1 cellular context compared by ENCODE assay signal in the genomic region with DNA sequence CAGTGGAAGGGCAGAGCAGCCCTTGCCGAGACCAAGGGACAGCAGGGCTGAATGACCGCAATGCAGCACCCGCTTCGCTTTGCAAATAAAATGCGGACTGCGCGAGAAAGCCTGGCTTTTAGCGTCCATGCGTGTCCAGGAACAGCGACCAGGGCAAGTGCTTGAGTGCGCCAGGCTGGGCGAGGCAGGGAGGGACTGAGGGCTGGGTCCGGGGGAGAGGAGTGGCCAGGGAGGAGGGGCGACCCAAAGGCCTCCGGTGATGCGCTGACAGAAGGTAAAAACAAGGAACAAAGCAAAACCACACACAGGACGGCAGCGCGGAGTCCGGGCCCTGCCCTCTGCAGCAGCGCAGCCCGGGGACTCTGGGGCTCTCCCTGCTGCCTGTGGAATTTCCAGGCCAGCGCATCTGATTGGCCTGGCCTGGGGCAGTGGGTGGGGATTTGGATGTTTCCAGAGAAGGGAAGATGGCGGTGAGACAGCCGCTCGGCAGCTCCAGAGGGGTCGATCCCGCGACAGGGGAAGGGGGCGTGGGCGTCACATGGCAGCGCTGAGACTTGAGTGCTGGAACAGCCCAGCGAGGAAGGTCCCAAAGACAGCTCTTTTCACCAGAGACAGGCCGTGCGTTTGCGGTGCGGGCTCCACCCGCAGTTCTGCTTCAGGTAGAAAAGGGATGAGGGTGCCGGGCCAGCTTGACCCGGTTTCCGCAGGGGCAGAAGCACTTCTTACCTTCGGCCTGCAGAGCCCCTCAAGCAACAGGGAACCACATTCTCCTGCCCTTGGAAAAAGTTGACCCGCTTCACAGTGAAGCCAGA.
TF ChIP-seq lines count a peak whose summit lies in the region.

No MANE protein-coding gene starts in this region.

TF ChIP-seq in H1, 55 proteins besides CTCF, POLR2A, EP300 and RAD21 (continued from another document):
- TF ChIP-seq CHD2 (IDR thresholded peaks at IDR 0.05; ENCODE audit: low read length) = peak; percentile 60; the same call in 1 of the 2 replicates
- no peak for TF ChIP-seq ASH2L (IDR thresholded peaks at IDR 0.05; ENCODE audit: low read length)
- no peak for TF ChIP-seq KDM1A (IDR thresholded peaks at IDR 0.05; ENCODE audit: borderline replicate concordance, low read length)
- TF ChIP-seq KDM4A (IDR thresholded peaks at IDR 0.05; ENCODE audit: low read depth, low read length, severe bottlenecking) = peak; percentile 52
- TF ChIP-seq SP1 (IDR thresholded peaks at IDR 0.05; ENCODE audit: low read depth, low read length) = no peak
- TF ChIP-seq EGR1 (IDR thresholded peaks at IDR 0.05; ENCODE audit: borderline replicate concordance, low read depth, low read length) = peak; percentile 65; the same call in 1 of the 2 replicates
- TF ChIP-seq CTBP2 (IDR thresholded peaks at IDR 0.05; ENCODE audit: borderline replicate concordance, insufficient read depth, insufficient read length, low read length) = no peak
- no peak for TF ChIP-seq CHD1 (IDR thresholded peaks at IDR 0.05; ENCODE audit: low read depth, low read length)
- TF ChIP-seq, protein P1, sequence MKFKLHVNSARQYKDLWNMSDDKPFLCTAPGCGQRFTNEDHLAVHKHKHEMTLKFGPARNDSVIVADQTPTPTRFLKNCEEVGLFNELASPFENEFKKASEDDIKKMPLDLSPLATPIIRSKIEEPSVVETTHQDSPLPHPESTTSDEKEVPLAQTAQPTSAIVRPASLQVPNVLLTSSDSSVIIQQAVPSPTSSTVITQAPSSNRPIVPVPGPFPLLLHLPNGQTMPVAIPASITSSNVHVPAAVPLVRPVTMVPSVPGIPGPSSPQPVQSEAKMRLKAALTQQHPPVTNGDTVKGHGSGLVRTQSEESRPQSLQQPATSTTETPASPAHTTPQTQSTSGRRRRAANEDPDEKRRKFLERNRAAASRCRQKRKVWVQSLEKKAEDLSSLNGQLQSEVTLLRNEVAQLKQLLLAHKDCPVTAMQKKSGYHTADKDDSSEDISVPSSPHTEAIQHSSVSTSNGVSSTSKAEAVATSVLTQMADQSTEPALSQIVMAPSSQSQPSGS (IDR thresholded peaks at IDR 0.05; ENCODE audit: low read length) = no peak
- TF ChIP-seq SAP30 (IDR thresholded peaks at IDR 0.05; ENCODE audit: insufficient read depth, insufficient replicate concordance, low read length) = peak; percentile 88
- no peak for TF ChIP-seq NRF1 (IDR thresholded peaks at IDR 0.05; ENCODE audit: low read depth, low read length)
- TF ChIP-seq YY1 (IDR thresholded peaks at IDR 0.05; ENCODE audit: low read depth, low read length) = peak; percentile 90
- 0 out of 2 replicates have a peak, but pooled peaks have one; percentile 16 for TF ChIP-seq BRCA1 (IDR thresholded peaks at IDR 0.05; ENCODE audit: low read depth, low read length)
- TF ChIP-seq ZNF274 (IDR thresholded peaks at IDR 0.05; ENCODE audit: borderline replicate concordance, extremely low read depth, low read length) = no peak
- TF ChIP-seq, protein P2, sequence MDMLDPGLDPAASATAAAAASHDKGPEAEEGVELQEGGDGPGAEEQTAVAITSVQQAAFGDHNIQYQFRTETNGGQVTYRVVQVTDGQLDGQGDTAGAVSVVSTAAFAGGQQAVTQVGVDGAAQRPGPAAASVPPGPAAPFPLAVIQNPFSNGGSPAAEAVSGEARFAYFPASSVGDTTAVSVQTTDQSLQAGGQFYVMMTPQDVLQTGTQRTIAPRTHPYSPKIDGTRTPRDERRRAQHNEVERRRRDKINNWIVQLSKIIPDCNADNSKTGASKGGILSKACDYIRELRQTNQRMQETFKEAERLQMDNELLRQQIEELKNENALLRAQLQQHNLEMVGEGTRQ (IDR thresholded peaks at IDR 0.05; ENCODE audit: low read length) = peak; percentile 7; the same call in 1 of the 2 replicates
- TF ChIP-seq RBBP5 (IDR thresholded peaks at IDR 0.05; ENCODE audit: borderline replicate concordance, low read depth, low read length) = 0 out of 2 replicates have a peak, but pooled peaks have one; percentile 70
- TF ChIP-seq, protein P3, sequence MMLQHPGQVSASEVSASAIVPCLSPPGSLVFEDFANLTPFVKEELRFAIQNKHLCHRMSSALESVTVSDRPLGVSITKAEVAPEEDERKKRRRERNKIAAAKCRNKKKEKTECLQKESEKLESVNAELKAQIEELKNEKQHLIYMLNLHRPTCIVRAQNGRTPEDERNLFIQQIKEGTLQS (IDR thresholded peaks at IDR 0.05; ENCODE audit: insufficient read depth, low read depth, low read length) = no peak
- no peak for TF ChIP-seq BCL11A (IDR thresholded peaks at IDR 0.05; ENCODE audit: low read depth in 2 of 2, low read length in 2 of 2)
- peak; percentile 68; the same call in 1 of the 2 replicates for TF ChIP-seq TEAD4 (IDR thresholded peaks at IDR 0.05; ENCODE audit: low read depth, low read length)
- peak; percentile 80 for TF ChIP-seq POLR2AphosphoS5 (IDR thresholded peaks at IDR 0.05; ENCODE audit: low read depth, low read length)
- TF ChIP-seq, protein P4, sequence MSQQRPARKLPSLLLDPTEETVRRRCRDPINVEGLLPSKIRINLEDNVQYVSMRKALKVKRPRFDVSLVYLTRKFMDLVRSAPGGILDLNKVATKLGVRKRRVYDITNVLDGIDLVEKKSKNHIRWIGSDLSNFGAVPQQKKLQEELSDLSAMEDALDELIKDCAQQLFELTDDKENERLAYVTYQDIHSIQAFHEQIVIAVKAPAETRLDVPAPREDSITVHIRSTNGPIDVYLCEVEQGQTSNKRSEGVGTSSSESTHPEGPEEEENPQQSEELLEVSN (IDR thresholded peaks at IDR 0.05) = peak; percentile 46
- no peak for TF ChIP-seq TAF7 (optimal IDR thresholded peaks at IDR 0.05; ENCODE audit: borderline replicate concordance, low read depth, low read length)
- peak; percentile 23 for TF ChIP-seq BACH1 (IDR thresholded peaks at IDR 0.05; ENCODE audit: low read length)
- TF ChIP-seq GTF2F1 (IDR thresholded peaks at IDR 0.05; ENCODE audit: borderline replicate concordance, low read depth, low read length) = 0 out of 2 replicates have a peak, but pooled peaks have one; percentile 48
